ENCODE assay signal across 14 cellular contexts in the genomic region with DNA sequence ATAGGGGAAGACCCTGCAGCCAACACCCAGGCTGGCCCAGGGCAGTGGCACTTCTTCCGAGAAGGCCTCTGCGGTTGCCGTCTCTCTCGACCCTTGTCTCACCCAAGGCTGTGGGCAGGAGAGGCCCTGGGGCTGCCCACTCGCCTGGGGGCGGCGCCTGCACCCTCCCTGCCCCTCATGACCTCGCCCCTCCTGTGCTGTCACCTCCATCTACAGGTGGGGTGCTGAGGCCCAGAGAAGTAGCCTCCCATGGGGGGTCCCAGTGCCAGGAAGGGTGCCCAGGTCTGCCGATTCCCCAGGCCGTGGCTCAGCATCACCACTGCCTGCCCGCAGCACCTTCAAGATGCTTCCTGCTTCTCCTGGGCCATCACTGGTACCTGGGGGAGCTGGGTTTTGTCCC. TPM values are rescaled to one million over a fixed set of nuclear protein-coding genes. Genes with fewer than 3 reads are reported as not detected.
DNase-seq lines count a peak whose midpoint lies in the region; ATAC-seq and TF ChIP-seq lines count a peak whose summit lies in the region.
"Had no signal": no experiment of that assay in that cellular context is flagged by ENCODE, and none has a peak within 500 bp of the region (broad histone marks: within the 10 kb centered on the region; RNA-seq: fewer than 3 reads in every experiment).

No MANE protein-coding gene starts in this region.

- dilution Hi-C loops in IMR-90 (cut with HindIII; ENCODE audit: low sequenced_read_pairs, unreplicated experiment): no loop called here

- intact Hi-C loops in CD4-positive, alpha-beta T cell (cut with DNase I, micrococcal nuclease): loop anchor here in 1 of 2 experiments (5.0 kb wide), 1 partner anchor 36 kb away; a partner anchor contains a TSS
- intact Hi-C loops in IMR-90 (cut with micrococcal nuclease): no loop called here
- intact Hi-C loops in activated naive CD4-positive, alpha-beta T cell treated with anti-CD3 and anti-CD28 coated beads for 36 hours (cut with micrococcal nuclease): loop anchor here (5.0 kb wide), 2 partner anchors 119 to 424 kb away; no protein-coding TSS in a partner anchor

- H2BK120ac ChIP-seq in IMR-90 (ENCODE audit: low read depth, low read length): no peak overlapping the region
- no peak overlapping the region for H2BK120ac ChIP-seq in neuronal stem cell (ENCODE audit: low read depth, low read length)

- H3K4me2 ChIP-seq in IMR-90 (ENCODE audit: low read depth, low read length) (no peak overlapping the region), neuronal stem cell (ENCODE audit: insufficient read depth, low read length, poor library complexity, severe bottlenecking) (no peak overlapping the region)

- no peaks in the 10 kb centered on the region; the same call in 1 of the 2 replicates for H3K4me1 ChIP-seq in IMR-90 (ENCODE audit: control insufficient read depth, insufficient read depth, low read length)
- H3K4me1 ChIP-seq in neuronal stem cell (ENCODE audit: control insufficient read depth in 2 of 2, insufficient read depth in 1 of 2, low read depth in 1 of 2, low read length in 2 of 2): peaks cover 8 to 12% of the 10 kb centered on the region in 2 donors
- H3K4me1 ChIP-seq: ascending aorta, prostate gland had no signal

- H2AK9ac ChIP-seq in IMR-90 (replicated peaks; ENCODE audit: low read depth, low read length, poor library complexity): peak overlapping the region; percentile 42

- H4K20me1 ChIP-seq in IMR-90 (ENCODE audit: insufficient read depth, low read length): no peaks in the 10 kb centered on the region

- no peaks in the 10 kb centered on the region for H3K27me3 ChIP-seq in CD4-positive, alpha-beta T cell (ENCODE audit: control insufficient read depth, insufficient read depth, low read length)
- H3K27me3 ChIP-seq in IMR-90 (ENCODE audit: control insufficient read depth, insufficient read depth, low read length) (peaks cover 4% of the 10 kb centered on the region), neuronal stem cell (ENCODE audit: control insufficient read depth in 3 of 3, insufficient read depth in 3 of 3, low read depth in 1 of 3, low read length in 3 of 3) (no peaks in the 10 kb centered on the region)
- H3K27me3 ChIP-seq: ascending aorta had no signal

- H2AFZ ChIP-seq in IMR-90 (replicated peaks; ENCODE audit: low read length, poor library complexity) (no peak overlapping the region), neuronal stem cell (ENCODE audit: low read length) (no peak overlapping the region)

- TF ChIP-seq RAD21 in IMR-90 (IDR thresholded peaks at IDR 0.05; ENCODE audit: low read length): no peak

- H3K23ac ChIP-seq in IMR-90 (ENCODE audit: low read depth, low read length): no peak overlapping the region
- H3K23ac ChIP-seq in neuronal stem cell (ENCODE audit: low read depth, low read length, poor library complexity): no peak overlapping the region

- no peak overlapping the region for H4K5ac ChIP-seq in IMR-90 (ENCODE audit: low read depth, low read length)

- peak overlapping the region; percentile 95 for H3K27ac Mint-ChIP-seq in CD4-positive, alpha-beta T cell
- H3K27ac Mint-ChIP-seq in activated naive CD4-positive, alpha-beta T cell treated with anti-CD3 and anti-CD28 coated beads for 36 hours: peak overlapping the region; percentile 92

- H3K18ac ChIP-seq in IMR-90 (ENCODE audit: low read depth, low read length): no peak overlapping the region
- peak overlapping the region; percentile 71 for H3K18ac ChIP-seq in neuronal stem cell (ENCODE audit: low read length)

- no peak overlapping the region for H2BK12ac ChIP-seq in neuronal stem cell (ENCODE audit: low read length)

- no peak overlapping the region for H3K4ac ChIP-seq in IMR-90 (ENCODE audit: low read depth, low read length)
- no peak overlapping the region for H3K4ac ChIP-seq in neuronal stem cell (ENCODE audit: low read length)

- H3K4me3 ChIP-seq in IMR-90 (ENCODE audit: insufficient read depth, low read depth, low read length) (no peak overlapping the region), neuronal stem cell (ENCODE audit: low read length in 2 of 2) (no peak overlapping the region)

- no TSS peak for BruUV-seq in IMR-90 (replicated peaks; lab: Mats Ljungman, UMichigan)

- peak overlapping the region; percentile 87 for H3K27ac ChIP-seq in CD4-positive, alpha-beta T cell (ENCODE audit: low read depth, low read length)
- no peak overlapping the region for H3K27ac ChIP-seq in IMR-90 (ENCODE audit: insufficient read depth, low read length)
- no peak overlapping the region for H3K27ac ChIP-seq in neuronal stem cell (replicated peaks; ENCODE audit: low read length)
- no peak overlapping the region for H3K27ac ChIP-seq in RWPE1
- H3K27ac ChIP-seq: ascending aorta, prostate gland had no signal

- TF ChIP-seq POLR2A in IMR-90 (IDR thresholded peaks at IDR 0.05; ENCODE audit: low read depth, low read length): no peak

- no peak overlapping the region for H2BK20ac ChIP-seq in IMR-90 (ENCODE audit: low read depth, low read length)

- DNase-seq in CD4-positive, alpha-beta T cell: peak in 2 of 10 experiments; percentile 19 to 20
- DNase-seq in IMR-90 (no peak), neuronal stem cell (ENCODE audit: low spot score) (no peak), KBM-7 (no peak), NCI-H1105 treated with DMSO at 0.1 percent for 48 hours (lab: John Stamatoyannopoulos, UW) (no peak), omental fat pad (ENCODE audit: low spot score) (no peak), RWPE1 (ENCODE audit: low spot score) (no peak)
- DNase-seq in activated naive CD4-positive, alpha-beta T cell treated with anti-CD3 and anti-CD28 coated beads for 36 hours: peak; percentile 47
- DNase-seq: effector CD8-positive, alpha-beta T cell; head of caudate nucleus had no signal

- ATAC-seq in CD4-positive, alpha-beta T cell (ENCODE audit: poor library complexity): peak; percentile 22
- ATAC-seq in IMR-90 (ENCODE audit: low read depth) (no peak), omental fat pad (ENCODE audit: low FRiP score) (no peak)
- ATAC-seq: Panc1 had no signal

- H4K91ac ChIP-seq in IMR-90 (ENCODE audit: insufficient read depth, low read depth, low read length) (no peak overlapping the region), neuronal stem cell (ENCODE audit: low read depth, low read length, poor library complexity) (no peak overlapping the region)

- H3K9me1 ChIP-seq in IMR-90 (ENCODE audit: insufficient read depth, low read length): no peaks in the 10 kb centered on the region

- H2AK5ac ChIP-seq in IMR-90 (ENCODE audit: low read depth, low read length): no peak overlapping the region
- peak overlapping the region; percentile 93 for H2AK5ac ChIP-seq in neuronal stem cell (ENCODE audit: low read depth, low read length)

- WGBS in IMR-90 (ENCODE audit: extremely low coverage in 2 of 2, insufficient read length in 1 of 2), 2 experiments: 100% methylated on average over 3 of the region's 11 CpGs; no CpG with 5 or more reads in 1 of the 2 experiments
- no CpG with 5 or more reads among the region's 11 CpGs for WGBS in neuronal stem cell (ENCODE audit: extremely low coverage in 2 of 2, insufficient read length in 2 of 2, insufficient replicate concordance in 1 of 2), 2 donors

- H4K8ac ChIP-seq in IMR-90 (ENCODE audit: low read depth in 2 of 2, low read length in 2 of 2) (no peak overlapping the region), neuronal stem cell (ENCODE audit: low read depth, low read length) (no peak overlapping the region)

- H3K79me1 ChIP-seq in IMR-90 (ENCODE audit: low read depth in 1 of 2, low read length in 2 of 2) (no peaks in the 10 kb centered on the region), neuronal stem cell (ENCODE audit: low read depth, low read length) (peaks cover 5% of the 10 kb centered on the region)

- no peaks in the 10 kb centered on the region for H3K9me3 Mint-ChIP-seq in CD4-positive, alpha-beta T cell
- H3K9me3 Mint-ChIP-seq in activated naive CD4-positive, alpha-beta T cell treated with anti-CD3 and anti-CD28 coated beads for 36 hours: peaks cover 2% of the 10 kb centered on the region

- H3K4me3 Mint-ChIP-seq in CD4-positive, alpha-beta T cell: peak overlapping the region; percentile 98
- H3K4me3 Mint-ChIP-seq in activated naive CD4-positive, alpha-beta T cell treated with anti-CD3 and anti-CD28 coated beads for 36 hours: peak overlapping the region; percentile 95

- H3K9me3 ChIP-seq in CD4-positive, alpha-beta T cell (ENCODE audit: control insufficient read depth, low read length): no peaks in the 10 kb centered on the region
- H3K9me3 ChIP-seq in IMR-90 (ENCODE audit: control insufficient read depth, insufficient read depth, low read length) (no peaks in the 10 kb centered on the region; the same call in 1 of the 2 replicates), neuronal stem cell (replicated peaks in 1 of 2; ENCODE audit: control insufficient read depth in 2 of 2, insufficient read depth in 1 of 2, low read depth in 1 of 2, low read length in 2 of 2) (peaks cover 0 to 2% of the 10 kb centered on the region in 2 donors)
- H3K9me3 ChIP-seq: ascending aorta, prostate gland had no signal

- H3K9ac ChIP-seq in IMR-90 (ENCODE audit: low read depth, low read length) (no peak overlapping the region), neuronal stem cell (ENCODE audit: low read depth, low read length, poor library complexity) (no peak overlapping the region)

- no peaks in the 10 kb centered on the region for H3K27me3 Mint-ChIP-seq in CD4-positive, alpha-beta T cell
- no peaks in the 10 kb centered on the region for H3K27me3 Mint-ChIP-seq in activated naive CD4-positive, alpha-beta T cell treated with anti-CD3 and anti-CD28 coated beads for 36 hours (ENCODE audit: low read depth)

- peaks cover 79% of the 10 kb centered on the region for H3K4me1 Mint-ChIP-seq in CD4-positive, alpha-beta T cell (ENCODE audit: low read depth)
- peaks cover 52% of the 10 kb centered on the region for H3K4me1 Mint-ChIP-seq in activated naive CD4-positive, alpha-beta T cell treated with anti-CD3 and anti-CD28 coated beads for 36 hours (ENCODE audit: low read depth)

- in situ Hi-C loops in IMR-90 (cut with MboI; ENCODE audit: low sequenced_read_pairs): no loop called here
- in situ Hi-C loops in KBM-7 (cut with MboI; ENCODE audit: low pct_unique_long_range_greater_than_20kb, low sequenced_read_pairs): no loop called here

- H2BK5ac ChIP-seq in IMR-90 (ENCODE audit: low read depth, low read length, poor library complexity, severe bottlenecking) (no peak overlapping the region), neuronal stem cell (ENCODE audit: low read length) (no peak overlapping the region)

- POLR2A ChIA-PET in CD4-positive, alpha-beta T cell (lab: Charles Lee): interaction anchor here (0.5 to 1.2 kb wide), 5 partner anchors 9 to 305 kb away, joined by 3 to 4 read pairs (median 3); a partner anchor contains a TSS
- POLR2A ChIA-PET in IMR-90 (lab: Charles Lee; ENCODE audit: unreplicated experiment) (no interaction called here), RWPE1 (lab: Yijun Ruan, JAX; ENCODE audit: low non-redundant PET) (no interaction called here)

- H2BK15ac ChIP-seq in IMR-90 (ENCODE audit: low read depth, low read length) (no peak overlapping the region), neuronal stem cell (ENCODE audit: low read length) (no peak overlapping the region)

- no peak for TF ChIP-seq CTCF in CD4-positive, alpha-beta T cell (IDR thresholded peaks at IDR 0.05)
- TF ChIP-seq CTCF in IMR-90 (conservative IDR thresholded peaks at IDR 0.05; ENCODE audit: low read depth, low read length) (no peak), omental fat pad (IDR thresholded peaks at IDR 0.05) (no peak), RWPE1 (conservative IDR thresholded peaks at IDR 0.05; ENCODE audit: low read depth) (no peak)

- CTCF ChIA-PET in CD4-positive, alpha-beta T cell (lab: Charles Lee): no interaction called here
- CTCF ChIA-PET in IMR-90 (lab: Yijun Ruan, JAX) (no interaction called here), RWPE1 (lab: Yijun Ruan, JAX) (no interaction called here)
- CTCF ChIA-PET in activated naive CD4-positive, alpha-beta T cell treated with anti-CD3 and anti-CD28 coated beads for 36 hours (lab: Charles Lee): no interaction called here

- H3K14ac ChIP-seq in IMR-90 (replicated peaks; ENCODE audit: low read depth, low read length) (no peak overlapping the region), neuronal stem cell (ENCODE audit: low read length) (no peak overlapping the region)

- peaks cover 54% of the 10 kb centered on the region for H3K36me3 Mint-ChIP-seq in CD4-positive, alpha-beta T cell (ENCODE audit: low read depth)
- H3K36me3 Mint-ChIP-seq in activated naive CD4-positive, alpha-beta T cell treated with anti-CD3 and anti-CD28 coated beads for 36 hours (ENCODE audit: low read depth): peaks cover 8% of the 10 kb centered on the region

- H3K56ac ChIP-seq in IMR-90 (ENCODE audit: extremely low read depth, insufficient read depth, low read length): no peak overlapping the region

- H3K36me3 ChIP-seq in IMR-90 (ENCODE audit: control insufficient read depth, insufficient read depth, low read length): no peaks in the 10 kb centered on the region
- peaks cover 2 to 7% of the 10 kb centered on the region in 2 donors for H3K36me3 ChIP-seq in neuronal stem cell (replicated peaks in 1 of 2; ENCODE audit: control insufficient read depth in 2 of 2, insufficient read depth in 2 of 2, low read length in 2 of 2)
- H3K36me3 ChIP-seq: prostate gland had no signal

RNA-seq across cellular contexts. Expression of a gene that starts 1.0 kb away (rescaled TPM):
- total RNA-seq in CD4-positive, alpha-beta T cell: 10 to 100 TPM; 50.4 to 51.5 TPM
- total RNA-seq in IMR-90 (2012; rRNA removed) (not detected in 2 replicates), omental fat pad (1 to 10 TPM in 3 of 4 donors, under 1 TPM in 1; 0.65 to 4.1 (median 1.1) TPM)
- polyA plus RNA-seq in IMR-90 (2012; rRNA removed): not detected in 2 replicates
- polyA plus RNA-seq in IMR-90 (2012; cell fraction: cytosol; rRNA removed): not detected in 2 replicates
- 0.02 and 0.14 TPM in 2 replicates for polyA plus RNA-seq in IMR-90 (2012; cell fraction: nucleus; rRNA removed; ENCODE audit: low replicate concordance)
- total RNA-seq in activated naive CD4-positive, alpha-beta T cell treated with anti-CD3 and anti-CD28 coated beads for 36 hours: 10 to 100 TPM; 14.4 TPM
- 0.10 TPM for polyA plus RNA-seq in neuronal stem cell (2013, experiment 1 of 2)
- polyA plus RNA-seq in neuronal stem cell (2013, experiment 2 of 2): 0.06 TPM
- total RNA-seq: LHCN-M2 had no signal

RNA-seq across cellular contexts. Expression of a gene that starts 35.2 kb away (rescaled TPM):
- total RNA-seq in CD4-positive, alpha-beta T cell: 1 to 10 TPM; 5.1 to 5.2 TPM
- total RNA-seq in IMR-90 (2012; rRNA removed): 1.3 and 1.7 TPM in 2 replicates
- polyA plus RNA-seq in IMR-90 (2012; rRNA removed): 2.8 and 3.1 TPM in 2 replicates
- polyA plus RNA-seq in IMR-90 (2012; cell fraction: cytosol; rRNA removed): 1.2 TPM in 2 replicates
- 7.8 and 9.9 TPM in 2 replicates for polyA plus RNA-seq in IMR-90 (2012; cell fraction: nucleus; rRNA removed; ENCODE audit: low replicate concordance)
- 10 to 100 TPM; 14.0 to 14.1 TPM for total RNA-seq in activated naive CD4-positive, alpha-beta T cell treated with anti-CD3 and anti-CD28 coated beads for 36 hours
- polyA plus RNA-seq in neuronal stem cell (2013, experiment 1 of 2): 5.9 TPM
- 5.9 TPM for polyA plus RNA-seq in neuronal stem cell (2013, experiment 2 of 2)
- total RNA-seq in omental fat pad: 1 to 10 TPM; 2.9 to 4.4 (median 3.3) TPM
